ENCODE assay signal across 8 cellular contexts in the genomic region with DNA sequence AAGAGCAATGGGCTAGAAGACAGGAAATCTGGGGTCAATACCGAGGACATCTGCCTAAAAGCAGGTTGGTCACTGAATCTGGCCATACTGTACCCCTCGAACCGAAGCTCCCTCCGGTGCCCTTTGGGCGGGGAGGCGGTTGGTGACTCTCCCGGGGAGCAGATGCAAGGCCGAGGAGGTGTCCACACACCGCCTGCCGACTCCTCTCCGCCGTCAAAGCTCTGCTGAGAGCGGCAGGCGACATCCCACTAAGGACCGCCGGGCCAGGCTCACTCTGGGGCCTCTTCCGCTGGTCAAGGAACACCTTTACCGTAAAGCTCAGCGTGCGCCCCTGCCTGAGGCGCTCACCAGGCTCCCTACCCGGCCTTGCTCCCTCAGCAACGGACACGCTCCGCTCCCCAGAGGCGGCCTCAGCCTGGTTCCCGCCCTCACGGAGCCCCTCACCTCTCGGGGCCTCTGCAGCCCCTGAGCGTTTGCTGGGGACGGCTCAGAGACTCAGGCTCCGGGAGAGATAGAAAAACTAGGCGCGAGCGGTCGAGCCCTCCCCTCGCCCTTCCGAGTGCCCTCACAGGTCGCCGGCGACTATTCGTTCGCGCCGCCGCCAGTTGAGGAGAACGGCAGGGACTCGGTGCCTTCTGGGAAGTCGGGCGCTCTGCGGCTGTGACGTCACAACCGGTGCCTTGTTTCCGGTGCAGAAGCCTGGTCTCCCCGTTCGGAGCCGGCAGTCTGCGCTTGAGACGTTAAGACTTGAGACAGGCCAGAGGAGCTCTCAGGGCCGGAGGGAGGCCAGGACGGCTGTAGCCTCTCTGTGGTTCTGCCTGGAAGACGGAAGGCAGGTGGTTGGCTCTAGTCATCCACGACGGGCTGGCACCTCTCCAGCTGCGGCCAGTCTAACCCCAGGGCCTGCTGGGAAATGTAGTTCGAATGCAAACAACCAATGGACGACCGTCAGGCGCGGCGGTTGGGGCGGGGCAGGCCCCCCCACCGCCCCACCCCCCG. TPM values are rescaled to one million over a fixed set of nuclear protein-coding genes. Genes with fewer than 3 reads are reported as not detected.
A peak's percentile ranks its signal among the peaks of the same experiment; 100 is the strongest.
DNase-seq lines count a peak whose midpoint lies in the region; ATAC-seq and TF ChIP-seq lines count a peak whose summit lies in the region.

A gene with protein sequence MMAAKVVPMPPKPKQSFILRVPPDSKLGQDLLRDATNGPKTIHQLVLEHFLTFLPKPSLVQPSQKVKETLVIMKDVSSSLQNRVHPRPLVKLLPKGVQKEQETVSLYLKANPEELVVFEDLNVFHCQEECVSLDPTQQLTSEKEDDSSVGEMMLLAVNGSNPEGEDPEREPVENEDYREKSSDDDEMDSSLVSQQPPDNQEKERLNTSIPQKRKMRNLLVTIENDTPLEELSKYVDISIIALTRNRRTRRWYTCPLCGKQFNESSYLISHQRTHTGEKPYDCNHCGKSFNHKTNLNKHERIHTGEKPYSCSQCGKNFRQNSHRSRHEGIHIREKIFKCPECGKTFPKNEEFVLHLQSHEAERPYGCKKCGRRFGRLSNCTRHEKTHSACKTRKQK (minus strand): TSS at position 616 of the 999 bp plus-strand sequence. CDS start 1,403 bp downstream, outside the sequence.

- H3K27ac Mint-ChIP-seq in activated CD4-positive, alpha-beta T cell treated with anti-CD3 and anti-CD28 coated beads, Interleukin-2, amount 10 ng/mL, durations not matched to agents 24 days and 14 days = peak within 1 kb of the TSS; percentile 95

- peak within 1 kb of the TSS; percentile 84 to 100 (median 93) for H3K4me2 ChIP-seq in BLaER1 treated with 17β-estradiol and CSF1 and Interleukin-3, amounts not matched to agents 10 nM and 100 nM

- peaks cover 31 to 39% (median 38%) of the 10 kb centered on the region in 11 experiments for H3K36me3 ChIP-seq in BLaER1 treated with 17β-estradiol and CSF1 and Interleukin-3, amounts not matched to agents 10 nM and 100 nM
- peaks cover 20% of the 10 kb centered on the region for H3K36me3 ChIP-seq in colonic mucosa

- intact Hi-C loops in activated CD4-positive, alpha-beta T cell treated with anti-CD3 and anti-CD28 coated beads, Interleukin-2, amount 10 ng/mL, durations not matched to agents 24 days and 14 days (cut with micrococcal nuclease) = loop anchor here (1.0 to 2.0 kb wide), 2 partner anchors 20 to 29 kb away; no protein-coding TSS in a partner anchor
- intact Hi-C loops in colonic mucosa (cut with DNase I) (no loop called here), left colon (cut with DNase I, micrococcal nuclease) (no loop called here)

- peaks cover 11 to 22% (median 15%) of the 10 kb centered on the region in 10 experiments for H3K4me1 ChIP-seq in BLaER1 treated with 17β-estradiol and CSF1 and Interleukin-3, amounts not matched to agents 10 nM and 100 nM
- peaks cover 7% of the 10 kb centered on the region for H3K4me1 ChIP-seq in colonic mucosa

- H3K4me3 Mint-ChIP-seq in activated CD4-positive, alpha-beta T cell treated with anti-CD3 and anti-CD28 coated beads, Interleukin-2, amount 10 ng/mL, durations not matched to agents 24 days and 14 days = peak within 1 kb of the TSS; percentile 91

- H3K4me3 ChIP-seq in BLaER1 treated with 17β-estradiol and CSF1 and Interleukin-3, amounts not matched to agents 10 nM and 100 nM = peak within 1 kb of the TSS; percentile 66 to 93 (median 82)
- H3K4me3 ChIP-seq in colonic mucosa = peak within 1 kb of the TSS; percentile 99

- ATAC-seq in GM19328 (IDR thresholded peaks at IDR 0.05; ENCODE audit: unreplicated experiment) = peak; percentile 89
- peak; percentile 69 for ATAC-seq in HG03469 (IDR thresholded peaks at IDR 0.05; ENCODE audit: unreplicated experiment)
- ATAC-seq in left colon = peak; percentile 99

- no peaks in the 10 kb centered on the region for H3K27me3 Mint-ChIP-seq in activated CD4-positive, alpha-beta T cell treated with anti-CD3 and anti-CD28 coated beads, Interleukin-2, amount 10 ng/mL, durations not matched to agents 24 days and 14 days

- H4K20me1 ChIP-seq in BLaER1 treated with 17β-estradiol and CSF1 and Interleukin-3, amounts not matched to agents 10 nM and 100 nM = no peaks in the 10 kb centered on the region; a peak in 1 of 22 replicates

- peak within 1 kb of the TSS; percentile 88 to 99 (median 91) for H3K9ac ChIP-seq in BLaER1 treated with 17β-estradiol and CSF1 and Interleukin-3, amounts not matched to agents 10 nM and 100 nM
- peak within 1 kb of the TSS; percentile 70 to 95 for H3K9ac ChIP-seq in colonic mucosa (ENCODE audit: low read depth in 2 of 2, low read length in 2 of 2)

- H3K27me3 ChIP-seq in BLaER1 treated with 17β-estradiol and CSF1 and Interleukin-3, amounts not matched to agents 10 nM and 100 nM = no peaks in the 10 kb centered on the region
- no peaks in the 10 kb centered on the region for H3K27me3 ChIP-seq in colonic mucosa

- no peak for TF ChIP-seq CTCF in colonic mucosa (IDR thresholded peaks at IDR 0.05)

- H3K9me3 ChIP-seq in BLaER1 treated with 17β-estradiol and CSF1 and Interleukin-3, amounts not matched to agents 10 nM and 100 nM (replicated peaks in 1 of 11) = peaks cover 29 to 51% (median 41%) of the 10 kb centered on the region in 11 experiments
- H3K9me3 ChIP-seq in colonic mucosa = no peaks in the 10 kb centered on the region

- DNase-seq in NCI-H526 treated with DMSO at 0.1 percent for 48 hours (lab: John Stamatoyannopoulos, UW) (peak; percentile 81), colonic mucosa (peak; percentile 96), left colon (peak; percentile 97 to 98)
- peak; percentile 98 for DNase-seq in activated CD4-positive, alpha-beta T cell treated with anti-CD3 and anti-CD28 coated beads, Interleukin-2, amount 10 ng/mL, durations not matched to agents 24 days and 14 days
- DNase-seq in stimulated activated CD4-positive, alpha-beta T cell treated with anti-CD3 and anti-CD28 coated beads, Interleukin-1b, Interleukin-23, amount 100 ng/mL, for 4 hours (ENCODE audit: low read depth in 2 of 2) = peak; percentile 83 to 87

- peaks cover 26% of the 10 kb centered on the region for H3K9me3 Mint-ChIP-seq in activated CD4-positive, alpha-beta T cell treated with anti-CD3 and anti-CD28 coated beads, Interleukin-2, amount 10 ng/mL, durations not matched to agents 24 days and 14 days

- H3K36me3 Mint-ChIP-seq in activated CD4-positive, alpha-beta T cell treated with anti-CD3 and anti-CD28 coated beads, Interleukin-2, amount 10 ng/mL, durations not matched to agents 24 days and 14 days (ENCODE audit: low read depth) = peaks cover 47% of the 10 kb centered on the region

- peaks cover 20% of the 10 kb centered on the region for H3K4me1 Mint-ChIP-seq in activated CD4-positive, alpha-beta T cell treated with anti-CD3 and anti-CD28 coated beads, Interleukin-2, amount 10 ng/mL, durations not matched to agents 24 days and 14 days

- H3K27ac ChIP-seq in BLaER1 treated with 17β-estradiol and CSF1 and Interleukin-3, amounts not matched to agents 10 nM and 100 nM = peak within 1 kb of the TSS; percentile 83 to 99 (median 94)
- H3K27ac ChIP-seq in colonic mucosa = peak within 1 kb of the TSS; percentile 94

RNA-seq across cellular contexts. Expression of the gene that starts here (rescaled TPM):
- total RNA-seq in activated CD4-positive, alpha-beta T cell treated with anti-CD3 and anti-CD28 coated beads, Interleukin-2, amount 10 ng/mL, durations not matched to agents 24 days and 14 days = 13.1 and 13.4 TPM in 2 replicates
- 1 to 10 TPM; 7.1 to 7.2 TPM for total RNA-seq in colonic mucosa
- 1 to 10 TPM; 6.0 to 6.1 TPM for total RNA-seq in left colon

Comparison
In these comparisons a context has a peak if more than half of its experiments do, and no peak if none do; other contexts are left out.
1. Peak in every context shown above with its lines: DNase-seq, ATAC-seq, H3K4me3 ChIP-seq and H3K27ac ChIP-seq.